8 cellular contexts compared by ENCODE assay signal in the genomic region with DNA sequence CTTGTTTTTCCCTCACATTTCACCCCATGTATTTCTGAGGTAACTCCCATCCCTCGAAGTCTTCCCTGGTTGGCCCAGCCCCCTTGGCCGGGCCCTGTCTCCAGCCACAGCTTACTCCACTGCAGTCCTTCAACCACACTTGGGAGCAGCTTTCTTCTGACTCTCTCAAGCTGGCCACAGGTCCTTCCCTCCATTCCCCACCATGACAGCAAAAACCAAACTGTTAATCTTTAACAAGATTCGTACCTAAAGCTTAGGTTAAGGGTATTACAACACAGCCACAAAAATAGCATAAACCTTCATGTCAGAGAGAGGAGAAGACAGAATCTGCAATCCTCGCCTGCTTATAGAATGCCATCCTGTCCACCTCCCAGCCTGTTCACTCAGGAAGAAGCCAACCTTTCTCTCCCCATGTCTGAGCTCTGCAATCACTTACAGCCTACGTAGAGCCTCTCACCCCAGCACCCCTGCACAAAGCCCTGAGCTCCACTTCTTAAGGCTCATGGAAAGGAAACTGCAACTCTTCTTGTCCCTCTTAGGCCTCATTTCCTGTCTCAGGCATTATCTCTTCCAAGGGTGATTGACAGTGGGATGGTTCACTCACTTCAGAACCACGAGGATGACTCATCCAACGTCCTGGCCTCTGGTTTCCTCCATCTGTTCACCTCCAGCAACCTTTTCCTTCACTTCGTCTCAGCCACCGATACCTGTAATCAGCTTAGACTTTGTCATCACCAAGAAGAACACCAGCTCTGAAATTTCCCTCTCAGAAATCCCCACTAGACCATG.
DNase-seq lines count a peak whose midpoint lies in the region; ATAC-seq and TF ChIP-seq lines count a peak whose summit lies in the region.

No MANE protein-coding gene starts in this region.

- peaks cover 69% of the 10 kb centered on the region for H3K4me1 Mint-ChIP-seq in activated CD4-positive, alpha-beta T cell treated with anti-CD3 and anti-CD28 coated beads for 36 hours
- peaks cover 17% of the 10 kb centered on the region for H3K4me1 Mint-ChIP-seq in progenitor cell of endocrine pancreas (ENCODE audit: low read depth)

- H3K4me3 ChIP-seq in GM12864 (ENCODE audit: low read depth, low read length), result no peak overlapping the region
- H3K4me3 ChIP-seq in Jurkat, Clone E6-1 (ENCODE audit: low read length), result peak overlapping the region; percentile 26

- no peaks in the 10 kb centered on the region for H3K27me3 Mint-ChIP-seq in activated CD4-positive, alpha-beta T cell treated with anti-CD3 and anti-CD28 coated beads for 36 hours
- H3K27me3 Mint-ChIP-seq in progenitor cell of endocrine pancreas, result no peaks in the 10 kb centered on the region

- H3K27ac Mint-ChIP-seq in activated CD4-positive, alpha-beta T cell treated with anti-CD3 and anti-CD28 coated beads for 36 hours, result peak overlapping the region; percentile 97
- no peak overlapping the region for H3K27ac Mint-ChIP-seq in progenitor cell of endocrine pancreas

- H3K4me1 ChIP-seq in foreskin keratinocyte, result peaks cover 3% of the 10 kb centered on the region

- H3K36me3 Mint-ChIP-seq in activated CD4-positive, alpha-beta T cell treated with anti-CD3 and anti-CD28 coated beads for 36 hours (ENCODE audit: low read depth), result peaks cover 8% of the 10 kb centered on the region
- H3K36me3 Mint-ChIP-seq in progenitor cell of endocrine pancreas (ENCODE audit: insufficient read depth), result no peaks in the 10 kb centered on the region

- ATAC-seq in GM21723 (IDR thresholded peaks at IDR 0.05; ENCODE audit: unreplicated experiment), result peak; percentile 87
- peak; percentile 90 for ATAC-seq in activated CD4-positive, alpha-beta T cell treated with anti-CD3 and anti-CD28 coated beads for 36 hours
- ATAC-seq in foreskin keratinocyte, result peak; percentile 95

- intact Hi-C loops in activated CD4-positive, alpha-beta T cell treated with anti-CD3 and anti-CD28 coated beads for 36 hours (cut with DNase I, micrococcal nuclease), result loop anchor here (1.0 to 2.0 kb wide), 17 partner anchors 10 to 837 kb away; partner anchors contain the start of genes CD101 (in 1 of the 2) and TTF2 (in 1 of the 2)

- peak overlapping the region; percentile 78 for H3K27ac ChIP-seq in foreskin keratinocyte

- peak; percentile 87 for DNase-seq in GM12864 (ENCODE audit: low read depth)
- DNase-seq in Jurkat, Clone E6-1 (ENCODE audit: low read depth, low spot score), result peak; percentile 93
- peak; percentile 87 for DNase-seq in activated CD4-positive, alpha-beta T cell treated with anti-CD3 and anti-CD28 coated beads for 36 hours
- DNase-seq in foreskin keratinocyte, result peak; percentile 78 to 89
- no peak for DNase-seq in progenitor cell of endocrine pancreas (ENCODE audit: low spot score, unreplicated experiment)
- DNase-seq in AG08396 (ENCODE audit: low spot score), result no peak
- DNase-seq in SK-N-DZ (ENCODE audit: low spot score), result no peak

- CTCF ChIA-PET in activated CD4-positive, alpha-beta T cell treated with anti-CD3 and anti-CD28 coated beads for 36 hours (lab: Charles Lee), result interaction anchor here (0.5 to 3.7 kb wide), 24 partner anchors 9 to 677 kb away, joined by 3 to 30 read pairs (median 6); partner anchors contain the start of genes CD2 and TTF2

- TF ChIP-seq CTCF in GM12864 (IDR thresholded peaks at IDR 0.05; ENCODE audit: low read depth, low read length, missing control alignments) (no peak), foreskin keratinocyte (conservative IDR thresholded peaks at IDR 0.05) (no peak), progenitor cell of endocrine pancreas (IDR thresholded peaks at IDR 0.05; ENCODE audit: unreplicated experiment) (no peak)

- peaks cover 6% of the 10 kb centered on the region for H3K9me3 Mint-ChIP-seq in activated CD4-positive, alpha-beta T cell treated with anti-CD3 and anti-CD28 coated beads for 36 hours (ENCODE audit: low read depth)
- peaks cover 3% of the 10 kb centered on the region for H3K9me3 Mint-ChIP-seq in progenitor cell of endocrine pancreas (ENCODE audit: low read depth)

- H3K27me3 ChIP-seq in foreskin keratinocyte, result no peaks in the 10 kb centered on the region

- peak overlapping the region; percentile 77 for H3K4me3 Mint-ChIP-seq in activated CD4-positive, alpha-beta T cell treated with anti-CD3 and anti-CD28 coated beads for 36 hours
- H3K4me3 Mint-ChIP-seq in progenitor cell of endocrine pancreas (ENCODE audit: low read depth), result no peak overlapping the region

- POLR2A ChIA-PET in activated CD4-positive, alpha-beta T cell treated with anti-CD3 and anti-CD28 coated beads for 36 hours (lab: Charles Lee), result interaction anchor here (0.6 to 2.2 kb wide), 20 partner anchors 9 to 250 kb away, joined by 3 to 77 read pairs (median 5); partner anchors contain the start of genes CD101, CD2 and TTF2

Comparison
In these comparisons a context has a peak if more than half of its experiments do, and no peak if none do; other contexts are left out.
1. DNase-seq: peak in GM12864 (single experiment), Jurkat, Clone E6-1 (single experiment), activated CD4-positive, alpha-beta T cell treated with anti-CD3 and anti-CD28 coated beads for 36 hours (single experiment) and foreskin keratinocyte (2 of 2); none in progenitor cell of endocrine pancreas (single experiment), AG08396 (single experiment) and SK-N-DZ (single experiment).
2. Peak in every context shown above with its lines, with median percentiles within 50 percentile points of each other: ATAC-seq.